Comparison of ENCODE assay signal across 8 cellular contexts in the genomic region with DNA sequence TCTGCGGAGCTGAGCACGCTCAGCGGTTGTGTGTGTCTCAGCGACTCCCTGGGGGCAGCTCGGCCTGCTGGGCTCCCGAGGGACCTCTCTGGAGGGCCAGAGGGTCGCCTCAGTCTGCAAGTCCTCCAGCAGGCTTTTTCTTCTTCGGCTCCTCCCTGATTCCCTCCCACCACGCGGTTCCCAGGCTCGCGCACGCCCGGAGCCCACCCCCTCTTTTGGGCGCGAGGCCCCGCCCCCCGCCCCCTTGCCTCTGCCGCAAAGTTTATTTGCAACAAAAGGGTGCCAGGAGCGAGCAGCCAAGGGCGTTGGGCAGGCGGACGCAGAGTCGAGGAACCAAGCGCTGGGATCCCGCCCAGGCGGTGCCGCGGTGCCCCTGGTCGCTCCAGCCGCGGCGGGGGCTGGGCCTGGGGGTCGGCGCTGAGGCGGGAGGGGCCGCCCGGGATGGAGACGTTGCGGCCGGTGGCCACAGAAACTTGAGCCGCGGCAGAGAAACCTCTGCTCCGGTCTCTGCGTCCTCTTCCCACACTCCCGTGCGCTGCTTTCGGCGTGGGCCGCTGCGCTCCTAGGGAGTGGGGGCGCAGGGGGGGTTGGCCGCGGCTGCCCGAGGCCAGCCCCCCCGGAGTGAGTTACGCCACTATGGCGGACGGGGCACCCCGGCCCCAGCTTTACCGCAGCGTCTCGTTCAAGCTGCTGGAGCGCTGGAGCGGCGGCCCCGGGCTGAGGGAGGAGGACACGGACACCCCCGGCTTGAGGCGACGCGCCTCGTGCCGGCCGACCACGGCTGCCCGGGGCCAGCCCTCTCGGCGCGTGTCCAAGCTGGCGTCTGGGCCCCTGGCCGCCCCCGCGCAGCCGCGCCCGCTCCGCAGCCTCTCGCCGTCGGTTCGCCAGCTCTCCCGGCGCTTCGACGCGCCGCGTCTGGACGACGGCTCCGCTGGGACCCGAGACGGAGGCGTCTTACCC. TPM values are rescaled to one million over a fixed set of nuclear protein-coding genes. Genes with fewer than 3 reads are reported as not detected.
DNase-seq lines count a peak whose midpoint lies in the region; ATAC-seq and TF ChIP-seq lines count a peak whose summit lies in the region.

A gene with protein sequence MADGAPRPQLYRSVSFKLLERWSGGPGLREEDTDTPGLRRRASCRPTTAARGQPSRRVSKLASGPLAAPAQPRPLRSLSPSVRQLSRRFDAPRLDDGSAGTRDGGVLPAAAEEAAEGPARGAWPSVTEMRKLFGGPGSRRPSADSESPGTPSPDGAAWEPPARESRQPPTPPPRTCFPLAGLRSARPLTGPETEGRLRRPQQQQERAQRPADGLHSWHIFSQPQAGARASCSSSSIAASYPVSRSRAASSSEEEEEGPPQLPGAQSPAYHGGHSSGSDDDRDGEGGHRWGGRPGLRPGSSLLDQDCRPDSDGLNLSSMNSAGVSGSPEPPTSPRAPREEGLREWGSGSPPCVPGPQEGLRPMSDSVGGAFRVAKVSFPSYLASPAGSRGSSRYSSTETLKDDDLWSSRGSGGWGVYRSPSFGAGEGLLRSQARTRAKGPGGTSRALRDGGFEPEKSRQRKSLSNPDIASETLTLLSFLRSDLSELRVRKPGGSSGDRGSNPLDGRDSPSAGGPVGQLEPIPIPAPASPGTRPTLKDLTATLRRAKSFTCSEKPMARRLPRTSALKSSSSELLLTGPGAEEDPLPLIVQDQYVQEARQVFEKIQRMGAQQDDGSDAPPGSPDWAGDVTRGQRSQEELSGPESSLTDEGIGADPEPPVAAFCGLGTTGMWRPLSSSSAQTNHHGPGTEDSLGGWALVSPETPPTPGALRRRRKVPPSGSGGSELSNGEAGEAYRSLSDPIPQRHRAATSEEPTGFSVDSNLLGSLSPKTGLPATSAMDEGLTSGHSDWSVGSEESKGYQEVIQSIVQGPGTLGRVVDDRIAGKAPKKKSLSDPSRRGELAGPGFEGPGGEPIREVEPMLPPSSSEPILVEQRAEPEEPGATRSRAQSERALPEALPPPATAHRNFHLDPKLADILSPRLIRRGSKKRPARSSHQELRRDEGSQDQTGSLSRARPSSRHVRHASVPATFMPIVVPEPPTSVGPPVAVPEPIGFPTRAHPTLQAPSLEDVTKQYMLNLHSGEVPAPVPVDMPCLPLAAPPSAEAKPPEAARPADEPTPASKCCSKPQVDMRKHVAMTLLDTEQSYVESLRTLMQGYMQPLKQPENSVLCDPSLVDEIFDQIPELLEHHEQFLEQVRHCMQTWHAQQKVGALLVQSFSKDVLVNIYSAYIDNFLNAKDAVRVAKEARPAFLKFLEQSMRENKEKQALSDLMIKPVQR (N-terminal part only) (plus strand): TSS at position 274 of the 960 bp plus-strand sequence. CDS start 363 bp downstream, at position 637.

- H3K4me3 ChIP-seq in SJCRH30: peak within 1 kb of the TSS; percentile 84

- peak within 1 kb of the TSS; percentile 72 for H3K4me3 Mint-ChIP-seq in progenitor cell of endocrine pancreas (ENCODE audit: low read depth)

- ATAC-seq in GM21529 (IDR thresholded peaks at IDR 0.05; ENCODE audit: unreplicated experiment) (peak; percentile 36), left ventricle myocardium superior (peak; percentile 56)

- no peaks in the 10 kb centered on the region for H3K36me3 Mint-ChIP-seq in progenitor cell of endocrine pancreas (ENCODE audit: insufficient read depth)

- H3K27me3 Mint-ChIP-seq in progenitor cell of endocrine pancreas: no peaks in the 10 kb centered on the region

- H3K9me3 Mint-ChIP-seq in progenitor cell of endocrine pancreas (ENCODE audit: low read depth): no peaks in the 10 kb centered on the region

- no peak for TF ChIP-seq CTCF in progenitor cell of endocrine pancreas (IDR thresholded peaks at IDR 0.05; ENCODE audit: unreplicated experiment)

- DNase-seq in DMS79 (lab: John Stamatoyannopoulos, UW) (peak; percentile 76), SJCRH30 (peak; percentile 79), astrocyte of the hippocampus (ENCODE audit: low read depth, low spot score) (peak; percentile 92), left ventricle myocardium superior (peak; percentile 86), progenitor cell of endocrine pancreas (ENCODE audit: low spot score, unreplicated experiment) (peak; percentile 67), putamen (ENCODE audit: low spot score) (no peak)

- H3K36me3 ChIP-seq in SJCRH30: no peaks in the 10 kb centered on the region

- no peaks in the 10 kb centered on the region for H3K9me3 ChIP-seq in SJCRH30 (replicated peaks)

- H3K27me3 ChIP-seq in SJCRH30: no peaks in the 10 kb centered on the region

- TF ChIP-seq RAD21 in Ishikawa (IDR thresholded peaks at IDR 0.05; ENCODE audit: low read depth): no peak

- peaks cover 14% of the 10 kb centered on the region for H3K4me1 ChIP-seq in SJCRH30

- peaks cover 32% of the 10 kb centered on the region for H3K4me1 Mint-ChIP-seq in progenitor cell of endocrine pancreas (ENCODE audit: low read depth)

- intact Hi-C loops in left ventricle myocardium superior (cut with micrococcal nuclease): no loop called here

- peak within 1 kb of the TSS; percentile 96 for H3K27ac ChIP-seq in SJCRH30

- TF ChIP-seq EP300 in Ishikawa (IDR thresholded peaks at IDR 0.05; ENCODE audit: borderline replicate concordance): no peak

- H3K27ac Mint-ChIP-seq in progenitor cell of endocrine pancreas: peak within 1 kb of the TSS; percentile 99

TF ChIP-seq in Ishikawa, 13 proteins besides CTCF, POLR2A, EP300 and RAD21:
- peak; percentile 60 for TF ChIP-seq YY1 (IDR thresholded peaks at IDR 0.05; ENCODE audit: low read depth)
- TF ChIP-seq CEBPB (IDR thresholded peaks at IDR 0.05): no peak
- no peak; the same call in none of the 2 replicates for TF ChIP-seq ZBTB7A (IDR thresholded peaks at IDR 0.05; ENCODE audit: low read depth)
- TF ChIP-seq CREB1 (IDR thresholded peaks at IDR 0.05; ENCODE audit: low read depth): no peak
- peak; percentile 57; the same call in 1 of the 2 replicates for TF ChIP-seq TAF1 (IDR thresholded peaks at IDR 0.05; ENCODE audit: low read depth)
- peak; percentile 90 for TF ChIP-seq EGR1 (IDR thresholded peaks at IDR 0.05)
- no peak for TF ChIP-seq FOXM1 (IDR thresholded peaks at IDR 0.05; ENCODE audit: borderline replicate concordance, low read depth)
- no peak for TF ChIP-seq TEAD4 (IDR thresholded peaks at IDR 0.05)
- peak; percentile 74 for TF ChIP-seq MAX (IDR thresholded peaks at IDR 0.05)
- TF ChIP-seq USF1 (IDR thresholded peaks at IDR 0.05): no peak
- no peak for TF ChIP-seq REST (IDR thresholded peaks at IDR 0.05; ENCODE audit: low read depth)
- TF ChIP-seq TCF12 (IDR thresholded peaks at IDR 0.05; ENCODE audit: low read depth): peak; percentile 20; the same call in 1 of the 2 replicates
- peak; percentile 35; the same call in 1 of the 2 replicates for TF ChIP-seq NFIC (IDR thresholded peaks at IDR 0.05)
TF ChIP-seq in Ishikawa: peak in this region for 6.

RNA-seq across cellular contexts. Expression of the gene that starts here (rescaled TPM):
- 7.8 and 12.0 TPM in 2 replicates for total RNA-seq in SJCRH30 (2014; rRNA removed; shearing (Covaris generic))
- total RNA-seq in left ventricle myocardium superior (52.0 TPM), progenitor cell of endocrine pancreas (71.4 and 77.0 TPM in 2 replicates)
